11 cellular contexts compared by ENCODE assay signal in genomic region chr13:44853641-44854040, GRCh38.
DNase-seq lines count a peak whose midpoint lies in the region; ATAC-seq and TF ChIP-seq lines count a peak whose summit lies in the region.
"Had no signal": no experiment of that assay in that cellular context is flagged by ENCODE, and none has a peak within 500 bp of the region (broad histone marks: within the 10 kb centered on the region; RNA-seq: fewer than 3 reads in every experiment).

No MANE protein-coding gene starts in this region.

- H3K9me3 ChIP-seq in heart right ventricle, result no peaks in the 10 kb centered on the region
- H3K9me3 ChIP-seq in right lobe of liver, result no peaks in the 10 kb centered on the region
- no peaks in the 10 kb centered on the region for H3K9me3 ChIP-seq in MG63

- DNase-seq in heart right ventricle (no peak), Right ventricle myocardium inferior (ENCODE audit: missing footprints) (no peak), epithelial cell of esophagus (ENCODE audit: low read depth) (peak; percentile 72), right lobe of liver (peak in 1 of 3 donors; percentile 61), MG63 (no peak)
- DNase-seq in activated CD8-positive, alpha-beta memory T cell treated with anti-CD3 and anti-CD28 coated beads, Interleukin-2, amount 50 U/mL, for 4 hours, result no peak
- DNase-seq: activated CD4-positive, CD25-positive, alpha-beta regulatory T cell; GDM1; substantia nigra had no signal

- no peak overlapping the region for H3K4me3 ChIP-seq in heart right ventricle
- H3K4me3 ChIP-seq in epithelial cell of esophagus (ENCODE audit: low read length), result no peak overlapping the region
- no peak overlapping the region for H3K4me3 ChIP-seq in right lobe of liver
- no peak overlapping the region for H3K4me3 ChIP-seq in MG63

- ATAC-seq in heart right ventricle (no peak), Right ventricle myocardium inferior (no peak), right lobe of liver (peak; percentile 39 to 85 (median 61)), GM18511 (IDR thresholded peaks at IDR 0.05; ENCODE audit: unreplicated experiment) (no peak), GM18519 (IDR thresholded peaks at IDR 0.05; ENCODE audit: low FRiP score, unreplicated experiment) (no peak)

- H3K4me1 ChIP-seq in heart right ventricle, result peaks cover 0 to 40% (median 15%) of the 10 kb centered on the region in 9 donors
- H3K4me1 ChIP-seq in right lobe of liver, result peaks cover 0 to 15% (median 3%) of the 10 kb centered on the region in 4 donors

- no peak for TF ChIP-seq CTCF in heart right ventricle (IDR thresholded peaks at IDR 0.05)
- TF ChIP-seq CTCF in epithelial cell of esophagus (IDR thresholded peaks at IDR 0.05; ENCODE audit: insufficient read depth, low read depth, low read length, missing control alignments), result no peak
- no peak for TF ChIP-seq CTCF in right lobe of liver (IDR thresholded peaks at IDR 0.05)

- WGBS in heart right ventricle, 2 donors, result 49 to 50% methylated on average over 3 of the region's 3 CpGs
- WGBS in right lobe of liver (ENCODE audit: insufficient coverage, low coverage, low lambda C conversion rate, missing lambda C conversion rate), result 19% methylated on average over 3 of the region's 3 CpGs

- H3K27me3 ChIP-seq in heart right ventricle, result no peaks in the 10 kb centered on the region
- no peaks in the 10 kb centered on the region for H3K27me3 ChIP-seq in right lobe of liver
- no peaks in the 10 kb centered on the region for H3K27me3 ChIP-seq in MG63

- H3K36me3 ChIP-seq in heart right ventricle (no peaks in the 10 kb centered on the region), right lobe of liver (no peaks in the 10 kb centered on the region), MG63 (no peaks in the 10 kb centered on the region)

- no peak for TF ChIP-seq POLR2A in right lobe of liver (IDR thresholded peaks at IDR 0.05)

- intact Hi-C loops in heart right ventricle (cut with DNase I) (loop anchor here in 2 of 10 donors (5.0 to 10.0 kb wide), 2 partner anchors 99 to 276 kb away; partner anchors contain the start of gene TSC22D1 (in 2 of the 2)), Right ventricle myocardium inferior (cut with DNase I) (loop anchor here (2.0 to 5.0 kb wide), 3 partner anchors 17 to 276 kb away; partner anchors contain the start of gene TSC22D1), right lobe of liver (cut with DNase I) (no loop called here)

- H3K27ac ChIP-seq in heart right ventricle (peak overlapping the region in 9 of 10 donors; percentile 31 to 82 (median 75)), right lobe of liver (no peak overlapping the region)

Comparison
In these comparisons a context has a peak if more than half of its experiments do, and no peak if none do; other contexts are left out.
1. ATAC-seq: peak in right lobe of liver (4 of 4); none in heart right ventricle (0 of 8), Right ventricle myocardium inferior (single experiment), GM18511 (single experiment) and GM18519 (single experiment).
2. H3K27ac ChIP-seq: peak in heart right ventricle (9 of 10); none in right lobe of liver (0 of 3).